Comparison of ENCODE assay signal across 1 cellular context in the genomic region with DNA sequence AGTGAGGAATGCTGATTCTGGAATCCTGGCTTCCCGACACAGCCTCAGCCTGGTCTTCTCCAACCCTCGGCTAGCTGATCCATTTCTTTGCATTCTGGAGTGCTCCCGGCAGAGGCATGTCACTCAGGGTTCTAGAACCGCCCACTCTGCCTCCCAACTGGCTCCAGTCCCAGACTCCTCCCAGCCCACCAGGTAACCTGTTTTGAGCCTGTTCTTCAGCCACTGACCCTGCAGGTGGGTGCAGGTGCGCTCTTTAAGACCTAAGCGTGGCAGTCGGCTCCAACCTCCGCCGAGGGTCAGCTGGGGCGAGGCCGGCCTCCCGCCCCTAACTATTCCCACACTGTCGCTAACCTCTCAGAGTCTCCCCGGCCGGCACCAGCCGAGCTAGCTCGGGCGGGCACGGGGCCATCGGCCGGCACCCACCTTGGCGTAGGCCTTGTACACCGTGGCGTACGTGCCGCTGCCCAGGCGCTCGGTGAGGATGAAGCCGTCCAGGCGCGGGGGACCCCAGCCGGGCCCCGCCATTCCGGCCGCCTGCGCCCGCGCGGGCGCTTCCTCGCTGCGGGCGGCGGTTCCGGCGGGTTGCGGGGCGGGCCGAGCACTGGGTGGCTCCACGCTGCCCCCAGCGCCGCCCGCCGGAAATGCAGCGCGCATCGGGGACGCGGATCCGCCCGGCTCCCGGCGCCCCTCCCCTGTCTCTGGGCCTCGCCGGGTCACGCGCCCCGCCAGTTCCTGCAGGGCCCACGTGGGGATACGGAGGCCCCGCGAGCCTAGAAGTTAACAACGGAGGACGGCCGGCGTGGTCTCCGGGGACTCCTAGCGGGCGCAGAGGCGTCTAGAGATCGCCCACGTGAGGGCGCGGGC.
TF ChIP-seq lines count a peak whose summit lies in the region.

A gene with protein sequence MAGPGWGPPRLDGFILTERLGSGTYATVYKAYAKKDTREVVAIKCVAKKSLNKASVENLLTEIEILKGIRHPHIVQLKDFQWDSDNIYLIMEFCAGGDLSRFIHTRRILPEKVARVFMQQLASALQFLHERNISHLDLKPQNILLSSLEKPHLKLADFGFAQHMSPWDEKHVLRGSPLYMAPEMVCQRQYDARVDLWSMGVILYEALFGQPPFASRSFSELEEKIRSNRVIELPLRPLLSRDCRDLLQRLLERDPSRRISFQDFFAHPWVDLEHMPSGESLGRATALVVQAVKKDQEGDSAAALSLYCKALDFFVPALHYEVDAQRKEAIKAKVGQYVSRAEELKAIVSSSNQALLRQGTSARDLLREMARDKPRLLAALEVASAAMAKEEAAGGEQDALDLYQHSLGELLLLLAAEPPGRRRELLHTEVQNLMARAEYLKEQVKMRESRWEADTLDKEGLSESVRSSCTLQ (minus strand): TSS at position 576 of the 864 bp plus-strand sequence. CDS start 51 bp downstream, at position 525.

TF ChIP-seq in K562, 482 proteins besides CTCF, POLR2A, EP300 and RAD21 (continued from another document and continues in another):
- TF ChIP-seq, protein P1, sequence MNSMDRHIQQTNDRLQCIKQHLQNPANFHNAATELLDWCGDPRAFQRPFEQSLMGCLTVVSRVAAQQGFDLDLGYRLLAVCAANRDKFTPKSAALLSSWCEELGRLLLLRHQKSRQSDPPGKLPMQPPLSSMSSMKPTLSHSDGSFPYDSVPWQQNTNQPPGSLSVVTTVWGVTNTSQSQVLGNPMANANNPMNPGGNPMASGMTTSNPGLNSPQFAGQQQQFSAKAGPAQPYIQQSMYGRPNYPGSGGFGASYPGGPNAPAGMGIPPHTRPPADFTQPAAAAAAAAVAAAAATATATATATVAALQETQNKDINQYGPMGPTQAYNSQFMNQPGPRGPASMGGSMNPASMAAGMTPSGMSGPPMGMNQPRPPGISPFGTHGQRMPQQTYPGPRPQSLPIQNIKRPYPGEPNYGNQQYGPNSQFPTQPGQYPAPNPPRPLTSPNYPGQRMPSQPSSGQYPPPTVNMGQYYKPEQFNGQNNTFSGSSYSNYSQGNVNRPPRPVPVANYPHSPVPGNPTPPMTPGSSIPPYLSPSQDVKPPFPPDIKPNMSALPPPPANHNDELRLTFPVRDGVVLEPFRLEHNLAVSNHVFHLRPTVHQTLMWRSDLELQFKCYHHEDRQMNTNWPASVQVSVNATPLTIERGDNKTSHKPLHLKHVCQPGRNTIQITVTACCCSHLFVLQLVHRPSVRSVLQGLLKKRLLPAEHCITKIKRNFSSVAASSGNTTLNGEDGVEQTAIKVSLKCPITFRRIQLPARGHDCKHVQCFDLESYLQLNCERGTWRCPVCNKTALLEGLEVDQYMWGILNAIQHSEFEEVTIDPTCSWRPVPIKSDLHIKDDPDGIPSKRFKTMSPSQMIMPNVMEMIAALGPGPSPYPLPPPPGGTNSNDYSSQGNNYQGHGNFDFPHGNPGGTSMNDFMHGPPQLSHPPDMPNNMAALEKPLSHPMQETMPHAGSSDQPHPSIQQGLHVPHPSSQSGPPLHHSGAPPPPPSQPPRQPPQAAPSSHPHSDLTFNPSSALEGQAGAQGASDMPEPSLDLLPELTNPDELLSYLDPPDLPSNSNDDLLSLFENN (IDR thresholded peaks at IDR 0.05; ENCODE audit: low read depth in 2 of 2, low read length in 2 of 2) = no peak
- no peak for TF ChIP-seq SMARCB1 (IDR thresholded peaks at IDR 0.05; ENCODE audit: insufficient read length, low read depth)
- TF ChIP-seq, protein P2, sequence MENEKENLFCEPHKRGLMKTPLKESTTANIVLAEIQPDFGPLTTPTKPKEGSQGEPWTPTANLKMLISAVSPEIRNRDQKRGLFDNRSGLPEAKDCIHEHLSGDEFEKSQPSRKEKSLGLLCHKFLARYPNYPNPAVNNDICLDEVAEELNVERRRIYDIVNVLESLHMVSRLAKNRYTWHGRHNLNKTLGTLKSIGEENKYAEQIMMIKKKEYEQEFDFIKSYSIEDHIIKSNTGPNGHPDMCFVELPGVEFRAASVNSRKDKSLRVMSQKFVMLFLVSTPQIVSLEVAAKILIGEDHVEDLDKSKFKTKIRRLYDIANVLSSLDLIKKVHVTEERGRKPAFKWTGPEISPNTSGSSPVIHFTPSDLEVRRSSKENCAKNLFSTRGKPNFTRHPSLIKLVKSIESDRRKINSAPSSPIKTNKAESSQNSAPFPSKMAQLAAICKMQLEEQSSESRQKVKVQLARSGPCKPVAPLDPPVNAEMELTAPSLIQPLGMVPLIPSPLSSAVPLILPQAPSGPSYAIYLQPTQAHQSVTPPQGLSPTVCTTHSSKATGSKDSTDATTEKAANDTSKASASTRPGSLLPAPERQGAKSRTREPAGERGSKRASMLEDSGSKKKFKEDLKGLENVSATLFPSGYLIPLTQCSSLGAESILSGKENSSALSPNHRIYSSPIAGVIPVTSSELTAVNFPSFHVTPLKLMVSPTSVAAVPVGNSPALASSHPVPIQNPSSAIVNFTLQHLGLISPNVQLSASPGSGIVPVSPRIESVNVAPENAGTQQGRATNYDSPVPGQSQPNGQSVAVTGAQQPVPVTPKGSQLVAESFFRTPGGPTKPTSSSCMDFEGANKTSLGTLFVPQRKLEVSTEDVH (IDR thresholded peaks at IDR 0.05; ENCODE audit: low read depth, partially characterized antibody) = peak; percentile 55
- TF ChIP-seq, protein P3, sequence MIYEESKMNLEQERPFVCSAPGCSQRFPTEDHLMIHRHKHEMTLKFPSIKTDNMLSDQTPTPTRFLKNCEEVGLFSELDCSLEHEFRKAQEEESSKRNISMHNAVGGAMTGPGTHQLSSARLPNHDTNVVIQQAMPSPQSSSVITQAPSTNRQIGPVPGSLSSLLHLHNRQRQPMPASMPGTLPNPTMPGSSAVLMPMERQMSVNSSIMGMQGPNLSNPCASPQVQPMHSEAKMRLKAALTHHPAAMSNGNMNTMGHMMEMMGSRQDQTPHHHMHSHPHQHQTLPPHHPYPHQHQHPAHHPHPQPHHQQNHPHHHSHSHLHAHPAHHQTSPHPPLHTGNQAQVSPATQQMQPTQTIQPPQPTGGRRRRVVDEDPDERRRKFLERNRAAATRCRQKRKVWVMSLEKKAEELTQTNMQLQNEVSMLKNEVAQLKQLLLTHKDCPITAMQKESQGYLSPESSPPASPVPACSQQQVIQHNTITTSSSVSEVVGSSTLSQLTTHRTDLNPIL (CRISPR knock-in tag; IDR thresholded peaks at IDR 0.05) = no peak
- no peak for TF ChIP-seq PCBP2 (IDR thresholded peaks at IDR 0.05; ENCODE audit: low read depth, low read length, poor library complexity, severe bottlenecking)
- no peak for TF ChIP-seq ZNF24 (IDR thresholded peaks at IDR 0.05)
- no peak for TF ChIP-seq YBX1 (IDR thresholded peaks at IDR 0.05)
- peak; percentile 11; the same call in 1 of the 2 replicates for TF ChIP-seq MYNN (IDR thresholded peaks at IDR 0.05)
- no peak for TF ChIP-seq MYNN (CRISPR knock-in tag; IDR thresholded peaks at IDR 0.05)
- TF ChIP-seq BCL6 (CRISPR knock-in tag; IDR thresholded peaks at IDR 0.05) = no peak
- no peak; the same call in 1 of the 2 replicates for TF ChIP-seq JUND (IDR thresholded peaks at IDR 0.05; ENCODE audit: borderline replicate concordance, low read depth, low read length)
- no peak; the same call in 2 of the 3 replicates for TF ChIP-seq JUND (tag; IDR thresholded peaks at IDR 0.05; ENCODE audit: borderline replicate concordance, low read depth, low read length)
- TF ChIP-seq CBFB (CRISPR knock-in tag; IDR thresholded peaks at IDR 0.05) = no peak
- TF ChIP-seq, protein P4, sequence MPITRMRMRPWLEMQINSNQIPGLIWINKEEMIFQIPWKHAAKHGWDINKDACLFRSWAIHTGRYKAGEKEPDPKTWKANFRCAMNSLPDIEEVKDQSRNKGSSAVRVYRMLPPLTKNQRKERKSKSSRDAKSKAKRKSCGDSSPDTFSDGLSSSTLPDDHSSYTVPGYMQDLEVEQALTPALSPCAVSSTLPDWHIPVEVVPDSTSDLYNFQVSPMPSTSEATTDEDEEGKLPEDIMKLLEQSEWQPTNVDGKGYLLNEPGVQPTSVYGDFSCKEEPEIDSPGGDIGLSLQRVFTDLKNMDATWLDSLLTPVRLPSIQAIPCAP (CRISPR knock-in tag; IDR thresholded peaks at IDR 0.05; ENCODE audit: borderline replicate concordance) = no peak
- TF ChIP-seq NR4A1 (CRISPR knock-in tag; IDR thresholded peaks at IDR 0.05) = no peak
- TF ChIP-seq NR4A1 (tag; IDR thresholded peaks at IDR 0.05) = 0 out of 2 replicates have a peak, but pooled peaks have one; percentile 23
- TF ChIP-seq STAT5B (CRISPR knock-in tag; IDR thresholded peaks at IDR 0.05) = no peak
- no peak for TF ChIP-seq CC2D1A (IDR thresholded peaks at IDR 0.05)
- TF ChIP-seq ZBTB1 (CRISPR knock-in tag; IDR thresholded peaks at IDR 0.05; ENCODE audit: borderline replicate concordance, low read depth) = peak; percentile 86; the same call in 1 of the 2 replicates
- TF ChIP-seq, protein P5, sequence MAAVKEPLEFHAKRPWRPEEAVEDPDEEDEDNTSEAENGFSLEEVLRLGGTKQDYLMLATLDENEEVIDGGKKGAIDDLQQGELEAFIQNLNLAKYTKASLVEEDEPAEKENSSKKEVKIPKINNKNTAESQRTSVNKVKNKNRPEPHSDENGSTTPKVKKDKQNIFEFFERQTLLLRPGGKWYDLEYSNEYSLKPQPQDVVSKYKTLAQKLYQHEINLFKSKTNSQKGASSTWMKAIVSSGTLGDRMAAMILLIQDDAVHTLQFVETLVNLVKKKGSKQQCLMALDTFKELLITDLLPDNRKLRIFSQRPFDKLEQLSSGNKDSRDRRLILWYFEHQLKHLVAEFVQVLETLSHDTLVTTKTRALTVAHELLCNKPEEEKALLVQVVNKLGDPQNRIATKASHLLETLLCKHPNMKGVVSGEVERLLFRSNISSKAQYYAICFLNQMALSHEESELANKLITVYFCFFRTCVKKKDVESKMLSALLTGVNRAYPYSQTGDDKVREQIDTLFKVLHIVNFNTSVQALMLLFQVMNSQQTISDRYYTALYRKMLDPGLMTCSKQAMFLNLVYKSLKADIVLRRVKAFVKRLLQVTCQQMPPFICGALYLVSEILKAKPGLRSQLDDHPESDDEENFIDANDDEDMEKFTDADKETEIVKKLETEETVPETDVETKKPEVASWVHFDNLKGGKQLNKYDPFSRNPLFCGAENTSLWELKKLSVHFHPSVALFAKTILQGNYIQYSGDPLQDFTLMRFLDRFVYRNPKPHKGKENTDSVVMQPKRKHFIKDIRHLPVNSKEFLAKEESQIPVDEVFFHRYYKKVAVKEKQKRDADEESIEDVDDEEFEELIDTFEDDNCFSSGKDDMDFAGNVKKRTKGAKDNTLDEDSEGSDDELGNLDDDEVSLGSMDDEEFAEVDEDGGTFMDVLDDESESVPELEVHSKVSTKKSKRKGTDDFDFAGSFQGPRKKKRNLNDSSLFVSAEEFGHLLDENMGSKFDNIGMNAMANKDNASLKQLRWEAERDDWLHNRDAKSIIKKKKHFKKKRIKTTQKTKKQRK (IDR thresholded peaks at IDR 0.05; ENCODE audit: borderline replicate concordance, low read depth, low read length) = no peak
- no peak for TF ChIP-seq ETV1 (tag; conservative IDR thresholded peaks at IDR 0.05; ENCODE audit: low read depth)
- TF ChIP-seq SAFB (IDR thresholded peaks at IDR 0.05; ENCODE audit: borderline replicate concordance, low read depth, low read length) = peak; percentile 67; the same call in 1 of the 2 replicates
- no peak for TF ChIP-seq ETS2 (tag; IDR thresholded peaks at IDR 0.05; ENCODE audit: borderline replicate concordance, poor library complexity, severe bottlenecking)
- no peak for TF ChIP-seq TEAD2 (tag; IDR thresholded peaks at IDR 0.05)
- TF ChIP-seq ARNT (IDR thresholded peaks at IDR 0.05) = no peak
- TF ChIP-seq ESRRA (IDR thresholded peaks at IDR 0.05; ENCODE audit: borderline replicate concordance, low read depth) = peak; percentile 55; the same call in 1 of the 2 replicates
- no peak for TF ChIP-seq GABPB2 (CRISPR knock-in tag; conservative IDR thresholded peaks at IDR 0.05)
